12 cellular contexts compared by ENCODE assay signal in the genomic region with DNA sequence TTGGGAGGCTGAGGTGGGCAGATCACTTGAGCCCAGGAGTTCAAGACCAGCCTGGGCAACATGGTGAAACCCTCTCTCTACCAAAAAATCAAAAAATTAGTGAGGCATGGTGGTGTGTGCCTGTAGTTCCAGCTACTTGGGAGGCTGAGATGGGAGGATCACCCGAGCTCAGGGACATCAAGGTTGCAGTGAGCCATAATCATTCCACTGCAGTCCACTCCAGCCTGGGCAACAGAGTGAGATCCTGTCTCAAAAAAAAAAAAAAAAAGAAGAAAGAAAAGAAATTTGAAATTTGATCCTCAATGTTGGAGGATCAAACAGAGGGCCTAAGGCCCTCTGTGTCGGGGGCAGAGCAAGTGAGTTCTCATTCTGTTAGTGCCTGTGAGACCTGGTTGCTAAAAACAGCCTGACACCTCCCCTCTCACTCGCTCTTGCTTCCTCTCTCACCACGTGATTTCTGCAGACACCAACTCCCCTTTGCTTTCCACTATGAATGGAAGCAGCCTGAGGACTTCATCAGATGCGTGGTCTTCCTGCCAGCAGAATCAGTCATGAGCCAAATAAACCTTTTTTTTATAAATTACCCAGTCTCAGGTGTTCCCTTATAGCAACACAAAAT.
DNase-seq lines count a peak whose midpoint lies in the region; ATAC-seq and TF ChIP-seq lines count a peak whose summit lies in the region.
"Had no signal": no experiment of that assay in that cellular context is flagged by ENCODE, and none has a peak within 500 bp of the region (broad histone marks: within the 10 kb centered on the region; RNA-seq: fewer than 3 reads in every experiment).

No MANE protein-coding gene starts in this region.

- TF ChIP-seq POLR2A in GM18505 (IDR thresholded peaks at IDR 0.05; ENCODE audit: borderline replicate concordance, extremely low read depth, insufficient read depth, insufficient read length) = no peak

- in situ Hi-C loops in ACHN (cut with HindIII; ENCODE audit: low pct_ligation_motif_present, low pct_unique_long_range_greater_than_20kb, low sequenced_read_pairs) = no loop called here

- DNase-seq in GM20000 (ENCODE audit: low spot score) (peak; percentile 51), SKM-1 treated with dmso at 0.1 percent for 144 hours (lab: John Stamatoyannopoulos, UW; ENCODE audit: unreplicated experiment) (peak; percentile 45), DMS53 (lab: John Stamatoyannopoulos, UW) (no peak), NCI-H1092 (lab: John Stamatoyannopoulos, UW) (no peak), NCI-H146 (lab: John Stamatoyannopoulos, UW) (no peak), ACHN (no peak)
- DNase-seq: activated CD4-positive, CD25-positive, alpha-beta regulatory T cell; islet precursor cell; OCI-M1; pancreas had no signal

- no peak for TF ChIP-seq CTCF in GM20000 (IDR thresholded peaks at IDR 0.05; ENCODE audit: extremely low read depth, missing control alignments)

- ATAC-seq in GM18505 (IDR thresholded peaks at IDR 0.05; ENCODE audit: unreplicated experiment) (peak; percentile 81), HG03095 (IDR thresholded peaks at IDR 0.05; ENCODE audit: unreplicated experiment) (peak; percentile 86)
- ATAC-seq: pancreas had no signal

Comparison
In these comparisons a context has a peak if more than half of its experiments do, and no peak if none do; other contexts are left out.
1. DNase-seq: peak in GM20000 (single experiment) and SKM-1 treated with dmso at 0.1 percent for 144 hours (single experiment); none in DMS53 (single experiment), NCI-H1092 (single experiment), NCI-H146 (single experiment) and ACHN (single experiment).